8 cellular contexts compared by ENCODE assay signal in genomic region chr11:73661035-73661628, GRCh38. TPM values are rescaled to one million over a fixed set of nuclear protein-coding genes. Genes with fewer than 3 reads are reported as not detected.
A peak's percentile ranks its signal among the peaks of the same experiment; 100 is the strongest.
DNase-seq lines count a peak whose midpoint lies in the region; ATAC-seq, FAIRE-seq and TF ChIP-seq lines count a peak whose summit lies in the region.

No MANE protein-coding gene starts in this region.

- intact Hi-C loops in kidney (cut with DNase I), result no loop called here

- peak; percentile 99 for TF ChIP-seq CTCF in kidney (IDR thresholded peaks at IDR 0.05; ENCODE audit: borderline replicate concordance, extremely low read depth, insufficient read depth)

- FAIRE-seq in G401.6 (lab: Jason Lieb, UNC) (peak; percentile 46), kidney (lab: Jason Lieb, UNC) (no peak)

- DNase-seq in NCI-H226, result peak; percentile 74
- DNase-seq in activated CD4-positive, alpha-beta T cell treated with anti-CD3 and anti-CD28 coated beads for 1 hour, result peak; percentile 79
- peak; percentile 92 for DNase-seq in cerebellar cortex (ENCODE audit: low spot score)
- DNase-seq in kidney, result peak; percentile 95
- peak; percentile 67 to 85 for DNase-seq in stimulated activated CD4-positive, alpha-beta T cell treated with anti-CD3 and anti-CD28 coated beads, Interleukin-15, amount 100 ng/mL, for 1 hour (ENCODE audit: low read depth in 1 of 2, low spot score in 1 of 2)
- DNase-seq in NCI-H146 treated with DMSO at 0.1 percent for 48 hours (lab: John Stamatoyannopoulos, UW; ENCODE audit: unreplicated experiment), result no peak

- H3K27ac ChIP-seq in kidney (ENCODE audit: low read depth in 2 of 2, low read length in 2 of 2), result no peak overlapping the region

- H3K9ac ChIP-seq in kidney (ENCODE audit: low read length in 2 of 2), result peak overlapping the region; percentile 29

- H3K4me3 ChIP-seq in kidney (ENCODE audit: low read length in 2 of 2), result peak overlapping the region; percentile 59 to 68

- peaks cover 4 to 10% of the 10 kb centered on the region in 2 donors for H3K4me1 ChIP-seq in kidney (ENCODE audit: control insufficient read depth in 1 of 2, insufficient read depth in 1 of 2, low read depth in 1 of 2, low read length in 2 of 2)

- no peaks in the 10 kb centered on the region for H3K9me3 ChIP-seq in kidney (ENCODE audit: control insufficient read depth in 1 of 2, low read length in 2 of 2)

- H3K36me3 ChIP-seq in kidney (ENCODE audit: control insufficient read depth in 1 of 2, insufficient read depth in 2 of 2, low read length in 2 of 2), result no peaks in the 10 kb centered on the region

- ATAC-seq in HG02798 (IDR thresholded peaks at IDR 0.05; ENCODE audit: poor library complexity, unreplicated experiment), result peak; percentile 82

RNA-seq across cellular contexts. Expression of gene PLEKHB1, which starts 14.8 kb away (rescaled TPM):
- 21.0 TPM for total RNA-seq in kidney
- polyA plus RNA-seq in kidney (ENCODE audit: insufficient read depth, low read depth, low replicate concordance), result 30.4 TPM
